ENCODE assay signal across 12 cellular contexts in the genomic region with DNA sequence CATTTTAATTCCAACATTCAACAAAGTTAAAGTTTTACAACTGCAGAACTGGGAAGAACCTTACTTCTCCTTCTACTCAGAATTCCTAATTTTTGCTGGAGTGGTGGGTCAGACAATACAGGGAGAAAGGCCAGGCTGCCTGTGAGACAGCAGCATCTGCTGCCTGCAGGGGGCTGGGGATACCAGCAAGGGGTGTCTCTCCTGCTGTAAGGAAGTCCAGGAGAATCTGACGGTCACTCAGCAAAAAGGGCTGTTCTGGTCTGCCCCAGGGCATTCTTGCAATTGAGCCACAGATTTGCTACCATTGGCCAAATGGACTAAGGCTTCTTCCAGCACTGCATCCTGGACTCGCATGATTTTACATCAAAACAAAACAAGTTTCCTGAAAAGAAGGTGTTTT.
DNase-seq lines count a peak whose midpoint lies in the region; ATAC-seq and TF ChIP-seq lines count a peak whose summit lies in the region.
"Had no signal": no experiment of that assay in that cellular context is flagged by ENCODE, and none has a peak within 500 bp of the region (broad histone marks: within the 10 kb centered on the region; RNA-seq: fewer than 3 reads in every experiment).

No MANE protein-coding gene starts in this region.

- 95% methylated on average over 2 of the region's 2 CpGs for WGBS in prostate gland

- H3K4me2 ChIP-seq in neural progenitor cell, result peak overlapping the region; percentile 49

- H3K36me3 Mint-ChIP-seq in neural progenitor cell (no peaks in the 10 kb centered on the region), Calu3 (ENCODE audit: insufficient read depth, unreplicated experiment) (no peaks in the 10 kb centered on the region)

- intact Hi-C loops in Calu3 (cut with micrococcal nuclease; ENCODE audit: unreplicated experiment), result no loop called here
- intact Hi-C loops in prostate gland (cut with DNase I), result no loop called here

- H4K20me1 ChIP-seq in neural progenitor cell (ENCODE audit: low read depth), result no peaks in the 10 kb centered on the region

- H3K27ac Mint-ChIP-seq in neural progenitor cell, result peak overlapping the region; percentile 94
- no peak overlapping the region for H3K27ac Mint-ChIP-seq in Calu3 (ENCODE audit: unreplicated experiment)

- H3K27me3 ChIP-seq in RWPE2 (ENCODE audit: insufficient read depth, poor library complexity, severe bottlenecking), result no peaks in the 10 kb centered on the region
- H3K27me3 ChIP-seq in neural progenitor cell, result no peaks in the 10 kb centered on the region
- peaks cover 2% of the 10 kb centered on the region for H3K27me3 ChIP-seq in prostate gland (replicated peaks; ENCODE audit: insufficient read depth)

- H3K9me3 ChIP-seq in RWPE2 (ENCODE audit: severe bottlenecking), result no peaks in the 10 kb centered on the region
- peaks cover 8% of the 10 kb centered on the region for H3K9me3 ChIP-seq in neural progenitor cell (ENCODE audit: low read depth)
- H3K9me3 ChIP-seq in prostate gland, result no peaks in the 10 kb centered on the region

- peaks cover 15% of the 10 kb centered on the region for H3K4me1 ChIP-seq in RWPE2 (ENCODE audit: insufficient read depth, poor library complexity, severe bottlenecking)
- peaks cover 25% of the 10 kb centered on the region for H3K4me1 ChIP-seq in neural progenitor cell
- no peaks in the 10 kb centered on the region for H3K4me1 ChIP-seq in prostate gland (replicated peaks)

- peaks cover 14% of the 10 kb centered on the region for H3F3A ChIP-seq in neural progenitor cell (ENCODE audit: low read depth)

- ATAC-seq in RWPE2 (ENCODE audit: low read depth), result no peak
- ATAC-seq: stimulated activated naive CD8-positive, alpha-beta T cell treated with anti-CD3 and anti-CD28 coated beads, Interleukin-15, Interleukin-2, amounts not matched to agents 100 U/mL and 50 U/mL, for 24 hours had no signal

- H3K27me3 Mint-ChIP-seq in neural progenitor cell (ENCODE audit: insufficient read depth, low read depth) (no peaks in the 10 kb centered on the region), Calu3 (ENCODE audit: unreplicated experiment) (no peaks in the 10 kb centered on the region)

- no peak overlapping the region for H3K9ac ChIP-seq in neural progenitor cell

- H3K27ac ChIP-seq in RWPE2 (ENCODE audit: poor library complexity, severe bottlenecking) (peak overlapping the region; percentile 78), neural progenitor cell (peak overlapping the region; percentile 62), prostate gland (no peak overlapping the region)

- BruUV-seq in Calu3 (replicated peaks; lab: Mats Ljungman, UMichigan), result no TSS peak

- CTCF ChIA-PET in Calu3 (lab: Charles Lee), result no interaction called here

- H3K4me3 ChIP-seq in RWPE2 (ENCODE audit: severe bottlenecking) (no peak overlapping the region), fibroblast of mammary gland (ENCODE audit: control insufficient read depth, low read depth, low read length) (no peak overlapping the region), neural progenitor cell (no peak overlapping the region), prostate gland (no peak overlapping the region)

- no peak for TF ChIP-seq POLR2A in prostate gland (IDR thresholded peaks at IDR 0.05)

- H3K36me3 ChIP-seq in RWPE2 (ENCODE audit: low read depth) (no peaks in the 10 kb centered on the region), neural progenitor cell (no peaks in the 10 kb centered on the region), prostate gland (no peaks in the 10 kb centered on the region)

- H3K9me3 Mint-ChIP-seq in neural progenitor cell (peaks cover 22% of the 10 kb centered on the region), Calu3 (ENCODE audit: low read depth, unreplicated experiment) (peaks cover 18% of the 10 kb centered on the region)

- no peaks in the 10 kb centered on the region for H3K79me2 ChIP-seq in neural progenitor cell (ENCODE audit: low read depth)

- H3K4me1 Mint-ChIP-seq in neural progenitor cell (peaks cover 36% of the 10 kb centered on the region), Calu3 (ENCODE audit: low read depth, unreplicated experiment) (no peaks in the 10 kb centered on the region)

- H3K4me3 Mint-ChIP-seq in neural progenitor cell (peak overlapping the region; percentile 24), Calu3 (ENCODE audit: low read depth, unreplicated experiment) (no peak overlapping the region)

- TF ChIP-seq CTCF in RWPE2 (IDR thresholded peaks at IDR 0.05; ENCODE audit: poor library complexity, severe bottlenecking) (no peak), fibroblast of mammary gland (conservative IDR thresholded peaks at IDR 0.05; ENCODE audit: control insufficient read depth, insufficient read depth, low read depth, low read length) (peak; percentile 11), neural progenitor cell (IDR thresholded peaks at IDR 0.05) (peak; percentile 34), Calu3 (IDR thresholded peaks at IDR 0.05; ENCODE audit: unreplicated experiment) (no peak), prostate gland (IDR thresholded peaks at IDR 0.05) (no peak)

- H2AFZ ChIP-seq in neural progenitor cell (replicated peaks), result peak overlapping the region; percentile 36

- DNase-seq in EH (ENCODE audit: low read depth) (peak; percentile 62), RWPE2 (ENCODE audit: low spot score) (no peak), fibroblast of mammary gland (ENCODE audit: low read depth) (no peak), neural progenitor cell (ENCODE audit: low spot score) (peak; percentile 38), Calu3 (no peak), NCI-H226 (no peak), prostate gland (ENCODE audit: low spot score) (no peak)
- no peak for DNase-seq in activated CD4-positive, alpha-beta T cell treated with anti-CD3 and anti-CD28 coated beads, Interleukin-2, amount 50 U/mL, for 48 hours
- DNase-seq: caudate nucleus; erythroblast; NCI-H1436; stimulated activated naive CD8-positive, alpha-beta T cell treated with anti-CD3 and anti-CD28 coated beads, Interleukin-15, Interleukin-2, amounts not matched to agents 100 U/mL and 50 U/mL, for 24 hours had no signal

Comparison
In these comparisons a context has a peak if more than half of its experiments do, and no peak if none do; other contexts are left out.
1. DNase-seq: peak in EH (single experiment) and neural progenitor cell (single experiment); none in RWPE2 (single experiment), fibroblast of mammary gland (single experiment), activated CD4-positive, alpha-beta T cell treated with anti-CD3 and anti-CD28 coated beads, Interleukin-2, amount 50 U/mL, for 48 hours (0 of 2), Calu3 (single experiment), NCI-H226 (single experiment) and prostate gland (single experiment).
2. H3K27ac ChIP-seq: peak in RWPE2 (single experiment) and neural progenitor cell (single experiment); none in prostate gland (0 of 2).
3. CTCF ChIP-seq: peak in fibroblast of mammary gland (single experiment) and neural progenitor cell (single experiment); none in RWPE2 (single experiment), Calu3 (single experiment) and prostate gland (0 of 4).